12 cellular contexts compared by ENCODE assay signal in genomic region chr1:170698711-170699275, GRCh38. TPM values are rescaled to one million over a fixed set of nuclear protein-coding genes. Genes with fewer than 3 reads are reported as not detected.
DNase-seq lines count a peak whose midpoint lies in the region; ATAC-seq, FAIRE-seq and TF ChIP-seq lines count a peak whose summit lies in the region.
"Had no signal": no experiment of that assay in that cellular context is flagged by ENCODE, and none has a peak within 500 bp of the region (broad histone marks: within the 10 kb centered on the region; RNA-seq: fewer than 3 reads in every experiment).

No MANE protein-coding gene starts in this region.

- DNase-seq in NCI-H82 treated with DMSO at 0.1 percent for 48 hours (lab: John Stamatoyannopoulos, UW; ENCODE audit: unreplicated experiment), result peak; percentile 20
- peak; percentile 57 for DNase-seq in endothelial cell of umbilical vein (ENCODE audit: low read depth, low spot score)
- DNase-seq in left lung, result no peak
- no peak for DNase-seq in thoracic aorta (ENCODE audit: low spot score)
- no peak for DNase-seq in GF-D8 (lab: John Stamatoyannopoulos, UW)
- DNase-seq: kidney; stimulated activated naive B cell treated with anti-CD40 and anti-IgM and Interleukin-4, amounts not matched to agents 10 μg/mL and 1 μg/mL and 100 μg/mL, for 72 hours had no signal

- H3K79me2 ChIP-seq in endothelial cell of umbilical vein (ENCODE audit: control insufficient read depth, insufficient read depth, low read length), result no peaks in the 10 kb centered on the region

- H4K20me1 ChIP-seq in endothelial cell of umbilical vein (replicated peaks; ENCODE audit: control insufficient read depth, extremely low read depth, insufficient read depth, low read length), result no peaks in the 10 kb centered on the region

- H2AFZ ChIP-seq in endothelial cell of umbilical vein (ENCODE audit: low read depth, low read length), result peak overlapping the region; percentile 52

- BruUV-seq in endothelial cell of umbilical vein (replicated peaks; lab: Mats Ljungman, UMichigan), result no TSS peak

- no peak overlapping the region for H3K9ac ChIP-seq in endothelial cell of umbilical vein (replicated peaks; ENCODE audit: extremely low read depth, insufficient read depth, low read length)

- no peak for FAIRE-seq in endothelial cell of umbilical vein (lab: Jason Lieb, UNC)
- FAIRE-seq: G401.6, kidney had no signal

- CTCF ChIA-PET in endothelial cell of umbilical vein (lab: Charles Lee), result interaction anchor here (1.0 to 2.8 kb wide), 3 partner anchors 9 to 31 kb away, joined by 3 to 29 read pairs (median 5); no protein-coding TSS in a partner anchor

- TF ChIP-seq POLR2A in endothelial cell of umbilical vein (IDR thresholded peaks at IDR 0.05; ENCODE audit: low read depth, low read length), result no peak

- POLR2A ChIA-PET in endothelial cell of umbilical vein (lab: Charles Lee), result no interaction called here

- no peak for TF ChIP-seq CTCF in endothelial cell of umbilical vein (IDR thresholded peaks at IDR 0.05; ENCODE audit: extremely low read depth in 1 of 2, insufficient read depth in 1 of 2, low read depth in 1 of 2, low read length in 2 of 2)
- TF ChIP-seq CTCF in left lung (IDR thresholded peaks at IDR 0.05), result no peak
- no peak for TF ChIP-seq CTCF in thoracic aorta (IDR thresholded peaks at IDR 0.05)

- ATAC-seq in left lung (peak; percentile 37), thoracic aorta (ENCODE audit: insufficient number of reproducible peaks, low FRiP score, low read depth) (no peak), HG02870 (IDR thresholded peaks at IDR 0.05; ENCODE audit: unreplicated experiment) (no peak), esophagus mucosa (no peak)
- ATAC-seq: stimulated activated naive B cell treated with anti-CD40 and anti-IgM and Interleukin-4, amounts not matched to agents 10 μg/mL and 1 μg/mL and 100 μg/mL, for 72 hours had no signal

- H3K27me3 ChIP-seq in endothelial cell of umbilical vein (ENCODE audit: control insufficient read depth in 2 of 2, insufficient read depth in 2 of 2, low read length in 2 of 2) (no peaks in the 10 kb centered on the region), left lung (no peaks in the 10 kb centered on the region), thoracic aorta (replicated peaks; ENCODE audit: insufficient read depth) (no peaks in the 10 kb centered on the region)

- H3K4me3 ChIP-seq in endothelial cell of umbilical vein (replicated peaks in 1 of 3; ENCODE audit: insufficient read depth in 1 of 3, low read depth in 1 of 3, low read length in 3 of 3) (no peak overlapping the region), left lung (no peak overlapping the region), thoracic aorta (peak overlapping the region; percentile 35)
- H3K4me3 ChIP-seq: skin epidermis had no signal

- intact Hi-C loops in endothelial cell of umbilical vein (cut with micrococcal nuclease), result no loop called here
- intact Hi-C loops in left lung (cut with DNase I), result no loop called here

- peaks cover 14% of the 10 kb centered on the region for H3K4me1 ChIP-seq in endothelial cell of umbilical vein (ENCODE audit: control insufficient read depth, extremely low read depth, insufficient read depth, low read length)
- no peaks in the 10 kb centered on the region for H3K4me1 ChIP-seq in left lung
- peaks cover 51 to 77% of the 10 kb centered on the region in 2 donors for H3K4me1 ChIP-seq in thoracic aorta (ENCODE audit: control insufficient read depth in 1 of 2, low read depth in 2 of 2)

- H3K4me2 ChIP-seq in endothelial cell of umbilical vein (ENCODE audit: insufficient read depth, low read length), result no peak overlapping the region

- H3K27ac ChIP-seq in endothelial cell of umbilical vein (ENCODE audit: insufficient read depth, low read depth, low read length), result no peak overlapping the region
- peak overlapping the region in 1 of 2 donors; percentile 16 for H3K27ac ChIP-seq in left lung
- peak overlapping the region; percentile 61 to 66 for H3K27ac ChIP-seq in thoracic aorta

- H3K36me3 ChIP-seq in endothelial cell of umbilical vein (ENCODE audit: control insufficient read depth in 2 of 2, extremely low read depth in 1 of 2, insufficient read depth in 2 of 2, low read length in 2 of 2) (no peaks in the 10 kb centered on the region), left lung (no peaks in the 10 kb centered on the region), thoracic aorta (no peaks in the 10 kb centered on the region)

- H3K9me3 ChIP-seq in endothelial cell of umbilical vein (replicated peaks; ENCODE audit: control insufficient read depth, insufficient read depth, low read length) (no peaks in the 10 kb centered on the region), left lung (no peaks in the 10 kb centered on the region), thoracic aorta (no peaks in the 10 kb centered on the region)

- no peaks in the 10 kb centered on the region for H3K9me1 ChIP-seq in endothelial cell of umbilical vein (replicated peaks; ENCODE audit: control insufficient read depth, extremely low read depth, insufficient read depth, low read length)

- dilution Hi-C loops in endothelial cell of umbilical vein (cut with MboI; ENCODE audit: extremely low pct_ligation_motif_present, low sequenced_read_pairs), result no loop called here

TF ChIP-seq in endothelial cell of umbilical vein, 7 proteins besides CTCF, POLR2A, EP300 and RAD21:
- no peak for TF ChIP-seq JUN (IDR thresholded peaks at IDR 0.05; ENCODE audit: borderline replicate concordance, insufficient read depth, insufficient read length, low read depth)
- no peak for TF ChIP-seq MAX (IDR thresholded peaks at IDR 0.05; ENCODE audit: insufficient read depth, insufficient read length)
- TF ChIP-seq MYC (IDR thresholded peaks at IDR 0.05; ENCODE audit: low read depth, low read length), result no peak
- TF ChIP-seq GATA2 (IDR thresholded peaks at IDR 0.05; ENCODE audit: insufficient read depth, insufficient read length, low read depth, low read length), result no peak
- no peak for TF ChIP-seq EZH2 (IDR thresholded peaks at IDR 0.05; ENCODE audit: borderline replicate concordance, low read depth, low read length, severe bottlenecking)
- TF ChIP-seq FOS (IDR thresholded peaks at IDR 0.05; ENCODE audit: borderline replicate concordance, insufficient read depth, low read length), result no peak
- no peak for TF ChIP-seq POLR2AphosphoS5 (IDR thresholded peaks at IDR 0.05; ENCODE audit: insufficient read depth, low read depth, low read length)

RNA-seq across cellular contexts. Expression of gene PRRX1, which starts 34.9 kb away (rescaled TPM):
- total RNA-seq in endothelial cell of umbilical vein (not detected in 2 replicates), left lung (10 to 100 TPM; 64.4 to 79.6 TPM), thoracic aorta (100 to 1,000 TPM in 1 of 2 donors, 10 to 100 TPM in 1; 66.6 to 171 TPM), esophagus mucosa (2.9 TPM)
- polyA plus RNA-seq in endothelial cell of umbilical vein, result 0.03 TPM in 1 of 2 replicates, not detected in the other
- 0.01 TPM in 1 of 2 replicates, not detected in the other for polyA plus RNA-seq in endothelial cell of umbilical vein (2011; cell fraction: cytosol; rRNA removed)
- polyA plus RNA-seq in endothelial cell of umbilical vein (2011; cell fraction: nucleus; rRNA removed), result not detected in 2 replicates
- 0.40 TPM in 1 of 2 replicates, not detected in the other for polyA plus RNA-seq in endothelial cell of umbilical vein (2012)
- not detected in 2 replicates for polyA minus RNA-seq in endothelial cell of umbilical vein
- polyA minus RNA-seq in endothelial cell of umbilical vein (2011; cell fraction: cytosol; rRNA and poly(A)+ RNA removed), result not detected
- polyA minus RNA-seq in endothelial cell of umbilical vein (2011; cell fraction: nucleus; rRNA and poly(A)+ RNA removed), result not detected in 2 replicates
- total RNA-seq: NCI-H460 had no signal

Comparison
In these comparisons a context has a peak if more than half of its experiments do, and no peak if none do; other contexts are left out.
1. DNase-seq: peak in NCI-H82 treated with DMSO at 0.1 percent for 48 hours (single experiment) and endothelial cell of umbilical vein (single experiment); none in left lung (0 of 2), thoracic aorta (single experiment) and GF-D8 (single experiment).
2. RNA of gene PRRX1, which starts 34.9 kb away (total RNA-seq): 66.6 to 171 TPM in thoracic aorta and 64.4 to 79.6 TPM in left lung; 2.9 TPM in esophagus mucosa (single experiment) and not detected in endothelial cell of umbilical vein; every median in the first group is over 10 times any median in the second.